10 cellular contexts compared by ENCODE assay signal in genomic region chr22:37525073-37525745, GRCh38. TPM values are rescaled to one million over a fixed set of nuclear protein-coding genes. Genes with fewer than 3 reads are reported as not detected.
DNase-seq lines count a peak whose midpoint lies in the region; ATAC-seq and TF ChIP-seq lines count a peak whose summit lies in the region.
"Had no signal": no experiment of that assay in that cellular context is flagged by ENCODE, and none has a peak within 500 bp of the region (broad histone marks: within the 10 kb centered on the region; RNA-seq: fewer than 3 reads in every experiment).

No MANE protein-coding gene starts in this region.

- no peaks in the 10 kb centered on the region for H3K36me3 ChIP-seq in HEK293 (ENCODE audit: control insufficient read depth in 2 of 2, insufficient read depth in 1 of 2, low read length in 2 of 2)

- H3K36me3 Mint-ChIP-seq in stimulated activated naive B cell treated with anti-CD40 and anti-IgM and Interleukin-4, amounts not matched to agents 10 μg/mL and 1 μg/mL and 100 μg/mL, for 72 hours = no peaks in the 10 kb centered on the region

- H3K4me1 ChIP-seq in HEK293 (ENCODE audit: control insufficient read depth, insufficient read depth, low read length) = no peaks in the 10 kb centered on the region

- no peak for ATAC-seq in stimulated activated naive B cell treated with anti-CD40 and anti-IgM and Interleukin-4, amounts not matched to agents 10 μg/mL and 1 μg/mL and 100 μg/mL, for 72 hours (replicated peaks)
- ATAC-seq in GM18498 (IDR thresholded peaks at IDR 0.05; ENCODE audit: unreplicated experiment) (no peak), HG02623 (IDR thresholded peaks at IDR 0.05; ENCODE audit: unreplicated experiment) (no peak)

- POLR2A ChIA-PET in AG04450 (lab: Yijun Ruan, JAX) (interaction anchor here (0.6 to 1.2 kb wide), 4 partner anchors 13 to 50 kb away, joined by 3 to 13 read pairs (median 8); no protein-coding TSS in a partner anchor), HEK293 (lab: Yijun Ruan, JAX) (interaction anchor here (0.5 kb wide), 1 partner anchor 976 kb away, joined by 4 read pairs; no protein-coding TSS in a partner anchor)

- TF ChIP-seq CTCF in AG04450 (IDR thresholded peaks at IDR 0.05; ENCODE audit: low read depth, low read length) (no peak), HEK293 (tag by site-specific recombination; IDR thresholded peaks at IDR 0.05) (no peak)

- H3K4me3 ChIP-seq in AG04450 (ENCODE audit: low read depth, low read length) (peak overlapping the region; percentile 29; the same call in 1 of the 2 replicates), HEK293 (ENCODE audit: low read depth, low read length) (no peak overlapping the region)

- DNase-seq in AG04450 (ENCODE audit: low read depth, low spot score) (peak; percentile 52), kidney tubule cell (ENCODE audit: low spot score) (peak; percentile 88), NCI-H446 (lab: John Stamatoyannopoulos, UW) (no peak)
- DNase-seq in activated T-helper 9 cell treated with anti-CD3 and anti-CD28 coated beads, Interleukin-2, amount 50 U/mL, for 16 hours (ENCODE audit: low read depth) = peak; percentile 24
- DNase-seq in stimulated activated naive B cell treated with anti-CD40 and anti-IgM and Interleukin-4, amounts not matched to agents 10 μg/mL and 1 μg/mL and 100 μg/mL, for 72 hours = no peak
- DNase-seq: erythroblast, NCI-H1930 had no signal

- H3K27ac ChIP-seq in AG04450 (ENCODE audit: low read depth, low read length) = peak overlapping the region; percentile 83
- no peak overlapping the region for H3K27ac ChIP-seq in HEK293 (ENCODE audit: extremely low read depth, low read depth, low read length)

- H3K9me3 ChIP-seq in AG04450 (ENCODE audit: control insufficient read depth, insufficient read depth, low read length) (no peaks in the 10 kb centered on the region), HEK293 (ENCODE audit: control insufficient read depth, insufficient read depth, low read depth, low read length) (no peaks in the 10 kb centered on the region)

- no peak overlapping the region for H3K27ac Mint-ChIP-seq in stimulated activated naive B cell treated with anti-CD40 and anti-IgM and Interleukin-4, amounts not matched to agents 10 μg/mL and 1 μg/mL and 100 μg/mL, for 72 hours

- CTCF ChIA-PET in AG04450 (lab: Charles Lee) = no interaction called here
- CTCF ChIA-PET in HEK293 (lab: Yijun Ruan, JAX) = interaction anchor here (0.7 to 1.3 kb wide), 4 partner anchors 13 to 190 kb away, joined by 3 to 4 read pairs (median 3); no protein-coding TSS in a partner anchor

- peaks cover 44 to 46% of the 10 kb centered on the region in 2 donors for H3K27me3 Mint-ChIP-seq in stimulated activated naive B cell treated with anti-CD40 and anti-IgM and Interleukin-4, amounts not matched to agents 10 μg/mL and 1 μg/mL and 100 μg/mL, for 72 hours

- H3K27me3 ChIP-seq in AG04450 (ENCODE audit: control insufficient read depth, insufficient read depth, low read length) = no peaks in the 10 kb centered on the region

- H3K4me1 Mint-ChIP-seq in stimulated activated naive B cell treated with anti-CD40 and anti-IgM and Interleukin-4, amounts not matched to agents 10 μg/mL and 1 μg/mL and 100 μg/mL, for 72 hours = peaks cover 0 to 2% of the 10 kb centered on the region in 2 donors

- no peak overlapping the region for H3K4me3 Mint-ChIP-seq in stimulated activated naive B cell treated with anti-CD40 and anti-IgM and Interleukin-4, amounts not matched to agents 10 μg/mL and 1 μg/mL and 100 μg/mL, for 72 hours

- no peaks in the 10 kb centered on the region for H3K9me3 Mint-ChIP-seq in stimulated activated naive B cell treated with anti-CD40 and anti-IgM and Interleukin-4, amounts not matched to agents 10 μg/mL and 1 μg/mL and 100 μg/mL, for 72 hours

TF ChIP-seq in HEK293, 187 proteins besides CTCF, POLR2A, EP300 and RAD21 (continues in another document):
- 0 out of 2 replicates have a peak, but pooled peaks have one; percentile 58 for TF ChIP-seq BCL11B (tag by site-specific recombination; IDR thresholded peaks at IDR 0.05; ENCODE audit: low read depth)
- TF ChIP-seq, protein P1, sequence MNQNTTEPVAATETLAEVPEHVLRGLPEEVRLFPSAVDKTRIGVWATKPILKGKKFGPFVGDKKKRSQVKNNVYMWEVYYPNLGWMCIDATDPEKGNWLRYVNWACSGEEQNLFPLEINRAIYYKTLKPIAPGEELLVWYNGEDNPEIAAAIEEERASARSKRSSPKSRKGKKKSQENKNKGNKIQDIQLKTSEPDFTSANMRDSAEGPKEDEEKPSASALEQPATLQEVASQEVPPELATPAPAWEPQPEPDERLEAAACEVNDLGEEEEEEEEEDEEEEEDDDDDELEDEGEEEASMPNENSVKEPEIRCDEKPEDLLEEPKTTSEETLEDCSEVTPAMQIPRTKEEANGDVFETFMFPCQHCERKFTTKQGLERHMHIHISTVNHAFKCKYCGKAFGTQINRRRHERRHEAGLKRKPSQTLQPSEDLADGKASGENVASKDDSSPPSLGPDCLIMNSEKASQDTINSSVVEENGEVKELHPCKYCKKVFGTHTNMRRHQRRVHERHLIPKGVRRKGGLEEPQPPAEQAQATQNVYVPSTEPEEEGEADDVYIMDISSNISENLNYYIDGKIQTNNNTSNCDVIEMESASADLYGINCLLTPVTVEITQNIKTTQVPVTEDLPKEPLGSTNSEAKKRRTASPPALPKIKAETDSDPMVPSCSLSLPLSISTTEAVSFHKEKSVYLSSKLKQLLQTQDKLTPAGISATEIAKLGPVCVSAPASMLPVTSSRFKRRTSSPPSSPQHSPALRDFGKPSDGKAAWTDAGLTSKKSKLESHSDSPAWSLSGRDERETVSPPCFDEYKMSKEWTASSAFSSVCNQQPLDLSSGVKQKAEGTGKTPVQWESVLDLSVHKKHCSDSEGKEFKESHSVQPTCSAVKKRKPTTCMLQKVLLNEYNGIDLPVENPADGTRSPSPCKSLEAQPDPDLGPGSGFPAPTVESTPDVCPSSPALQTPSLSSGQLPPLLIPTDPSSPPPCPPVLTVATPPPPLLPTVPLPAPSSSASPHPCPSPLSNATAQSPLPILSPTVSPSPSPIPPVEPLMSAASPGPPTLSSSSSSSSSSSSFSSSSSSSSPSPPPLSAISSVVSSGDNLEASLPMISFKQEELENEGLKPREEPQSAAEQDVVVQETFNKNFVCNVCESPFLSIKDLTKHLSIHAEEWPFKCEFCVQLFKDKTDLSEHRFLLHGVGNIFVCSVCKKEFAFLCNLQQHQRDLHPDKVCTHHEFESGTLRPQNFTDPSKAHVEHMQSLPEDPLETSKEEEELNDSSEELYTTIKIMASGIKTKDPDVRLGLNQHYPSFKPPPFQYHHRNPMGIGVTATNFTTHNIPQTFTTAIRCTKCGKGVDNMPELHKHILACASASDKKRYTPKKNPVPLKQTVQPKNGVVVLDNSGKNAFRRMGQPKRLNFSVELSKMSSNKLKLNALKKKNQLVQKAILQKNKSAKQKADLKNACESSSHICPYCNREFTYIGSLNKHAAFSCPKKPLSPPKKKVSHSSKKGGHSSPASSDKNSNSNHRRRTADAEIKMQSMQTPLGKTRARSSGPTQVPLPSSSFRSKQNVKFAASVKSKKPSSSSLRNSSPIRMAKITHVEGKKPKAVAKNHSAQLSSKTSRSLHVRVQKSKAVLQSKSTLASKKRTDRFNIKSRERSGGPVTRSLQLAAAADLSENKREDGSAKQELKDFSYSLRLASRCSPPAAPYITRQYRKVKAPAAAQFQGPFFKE (tag by site-specific recombination; IDR thresholded peaks at IDR 0.05; ENCODE audit: borderline replicate concordance) = no peak
- TF ChIP-seq HIC1 (tag by site-specific recombination; IDR thresholded peaks at IDR 0.05) = peak; percentile 65
- no peak for TF ChIP-seq GLI4 (tag by site-specific recombination; IDR thresholded peaks at IDR 0.05)
- peak; percentile 98 for TF ChIP-seq ZFHX2 (tag by site-specific recombination; conservative IDR thresholded peaks at IDR 0.05)
- TF ChIP-seq, protein P2, sequence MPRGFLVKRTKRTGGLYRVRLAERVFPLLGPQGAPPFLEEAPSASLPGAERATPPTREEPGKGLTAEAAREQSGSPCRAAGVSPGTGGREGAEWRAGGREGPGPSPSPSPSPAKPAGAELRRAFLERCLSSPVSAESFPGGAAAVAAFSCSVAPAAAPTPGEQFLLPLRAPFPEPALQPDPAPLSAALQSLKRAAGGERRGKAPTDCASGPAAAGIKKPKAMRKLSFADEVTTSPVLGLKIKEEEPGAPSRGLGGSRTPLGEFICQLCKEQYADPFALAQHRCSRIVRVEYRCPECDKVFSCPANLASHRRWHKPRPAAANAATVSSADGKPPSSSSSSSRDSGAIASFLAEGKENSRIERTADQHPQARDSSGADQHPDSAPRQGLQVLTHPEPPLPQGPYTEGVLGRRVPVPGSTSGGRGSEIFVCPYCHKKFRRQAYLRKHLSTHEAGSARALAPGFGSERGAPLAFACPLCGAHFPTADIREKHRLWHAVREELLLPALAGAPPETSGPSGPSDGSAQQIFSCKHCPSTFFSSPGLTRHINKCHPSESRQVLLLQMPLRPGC (tag by site-specific recombination; IDR thresholded peaks at IDR 0.05) = 0 out of 2 replicates have a peak, but pooled peaks have one; percentile 16
- peak; percentile 75 for TF ChIP-seq SP7 (tag by site-specific recombination; IDR thresholded peaks at IDR 0.05)
- TF ChIP-seq ZBTB20 (tag by site-specific recombination; IDR thresholded peaks at IDR 0.05) = peak; percentile 62

RNA-seq across cellular contexts. Expression of gene CARD10, which starts 6.0 kb away (rescaled TPM):
- 5.8 and 9.6 TPM in 2 replicates for polyA plus RNA-seq in AG04450 (2011; rRNA removed)
- 8.6 and 10.7 TPM in 2 replicates for polyA minus RNA-seq in AG04450 (2011; rRNA and poly(A)+ RNA removed)

RNA-seq across cellular contexts. Expression of gene CDC42EP1, which starts 35.1 kb away (rescaled TPM):
- 13.0 and 18.4 TPM in 2 replicates for polyA plus RNA-seq in AG04450 (2011; rRNA removed)
- polyA minus RNA-seq in AG04450 (2011; rRNA and poly(A)+ RNA removed) = 11.3 and 11.8 TPM in 2 replicates

RNA-seq across cellular contexts. Expression of gene MFNG, which starts 39.0 kb away (rescaled TPM):
- polyA plus RNA-seq in AG04450 (2011; rRNA removed) = 0.04 and 0.06 TPM in 2 replicates
- polyA minus RNA-seq in AG04450 (2011; rRNA and poly(A)+ RNA removed) = not detected in 2 replicates

RNA-seq across cellular contexts. Expression of gene LGALS2, which starts 54.7 kb away (rescaled TPM):
- polyA plus RNA-seq in AG04450 (2011; rRNA removed) = not detected in 2 replicates
- polyA minus RNA-seq in AG04450 (2011; rRNA and poly(A)+ RNA removed) = not detected in 2 replicates

Comparison
In these comparisons a context has a peak if more than half of its experiments do, and no peak if none do; other contexts are left out.
1. DNase-seq: peak in AG04450 (single experiment), activated T-helper 9 cell treated with anti-CD3 and anti-CD28 coated beads, Interleukin-2, amount 50 U/mL, for 16 hours (single experiment) and kidney tubule cell (single experiment); none in stimulated activated naive B cell treated with anti-CD40 and anti-IgM and Interleukin-4, amounts not matched to agents 10 μg/mL and 1 μg/mL and 100 μg/mL, for 72 hours (single experiment) and NCI-H446 (0 of 2).